Comparison of ENCODE assay signal across 8 cellular contexts in the genomic region with DNA sequence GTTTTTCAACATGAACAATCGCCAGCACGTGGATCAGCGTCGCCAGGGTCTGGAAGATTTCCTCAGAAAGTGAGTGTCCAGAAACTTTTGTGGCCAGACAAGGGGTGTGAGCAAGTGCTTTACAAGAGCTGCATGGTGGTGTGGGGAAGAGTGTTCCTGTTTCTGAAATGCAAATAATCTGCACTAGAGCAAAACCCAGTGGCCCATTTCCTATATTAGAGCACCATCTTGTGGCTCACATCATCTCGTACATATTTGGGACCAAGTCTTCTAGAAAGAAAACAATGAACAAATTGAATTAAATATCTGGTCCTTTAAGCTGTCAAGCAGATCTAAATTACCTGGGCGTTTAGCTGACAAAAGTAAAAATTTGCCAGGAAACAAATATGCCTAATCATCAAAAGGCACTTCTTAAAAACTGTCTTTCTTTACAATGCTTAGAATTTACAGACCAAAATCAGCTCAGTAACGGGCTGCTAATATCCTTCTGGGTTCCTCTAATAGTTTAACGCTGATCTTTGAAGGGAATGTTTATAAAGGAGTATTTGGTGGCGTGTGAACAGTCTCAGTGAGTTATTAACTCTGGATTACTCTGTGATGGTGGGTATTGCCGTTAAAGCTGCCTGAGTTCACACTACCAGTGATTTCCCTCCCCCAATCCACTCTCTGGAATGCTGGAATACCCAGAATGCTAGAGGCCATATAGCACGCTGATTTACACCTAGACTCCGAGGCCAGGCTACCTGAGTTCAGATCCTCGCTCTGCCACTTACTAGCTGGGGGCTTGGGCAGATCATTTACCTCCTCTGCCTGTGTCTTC.
DNase-seq lines count a peak whose midpoint lies in the region; ATAC-seq and TF ChIP-seq lines count a peak whose summit lies in the region.

No MANE protein-coding gene starts in this region.

- no peak overlapping the region for H3K4me3 ChIP-seq in right atrium auricular region
- H3K4me3 ChIP-seq in retinal pigment epithelial cell (ENCODE audit: low read length), result no peak overlapping the region

- no peaks in the 10 kb centered on the region for H3K4me1 ChIP-seq in right atrium auricular region

- H3K27ac ChIP-seq in right atrium auricular region, result no peak overlapping the region

- ATAC-seq in HG02623 (IDR thresholded peaks at IDR 0.05; ENCODE audit: unreplicated experiment), result peak; percentile 84

- TF ChIP-seq CTCF in right atrium auricular region (IDR thresholded peaks at IDR 0.05) (peak; percentile 40 to 80), retinal pigment epithelial cell (conservative IDR thresholded peaks at IDR 0.05; ENCODE audit: low read depth, low read length) (peak; percentile 67)

- in situ Hi-C loops in SK-MEL-5 (cut with HindIII; ENCODE audit: low pct_unique_long_range_greater_than_20kb, low sequenced_read_pairs), result no loop called here

- DNase-seq in activated CD8-positive, alpha-beta memory T cell treated with anti-CD3 and anti-CD28 coated beads for 24 hours, result peak; percentile 65
- DNase-seq in activated CD8-positive, alpha-beta memory T cell treated with anti-CD3 and anti-CD28 coated beads, Interleukin-2, amount 50 U/mL, for 48 hours, result no peak
- peak; percentile 41 for DNase-seq in NCI-H1048 (lab: John Stamatoyannopoulos, UW)
- peak; percentile 92 for DNase-seq in SK-MEL-5 (ENCODE audit: low read depth, low spot score)
- DNase-seq in amniotic epithelial cell (ENCODE audit: low read depth), result peak; percentile 70
- no peak for DNase-seq in right atrium auricular region (ENCODE audit: low spot score)
- peak; percentile 41 for DNase-seq in retinal pigment epithelial cell (ENCODE audit: low read depth)

- no peaks in the 10 kb centered on the region for H3K36me3 ChIP-seq in right atrium auricular region

- H3K9me3 ChIP-seq in right atrium auricular region, result no peaks in the 10 kb centered on the region

- H3K27me3 ChIP-seq in right atrium auricular region, result peaks cover 0 to 7% of the 10 kb centered on the region in 2 donors

Comparison
In these comparisons a context has a peak if more than half of its experiments do, and no peak if none do; other contexts are left out.
1. DNase-seq: peak in activated CD8-positive, alpha-beta memory T cell treated with anti-CD3 and anti-CD28 coated beads for 24 hours (single experiment), NCI-H1048 (single experiment), SK-MEL-5 (single experiment), amniotic epithelial cell (single experiment) and retinal pigment epithelial cell (single experiment); none in activated CD8-positive, alpha-beta memory T cell treated with anti-CD3 and anti-CD28 coated beads, Interleukin-2, amount 50 U/mL, for 48 hours (single experiment) and right atrium auricular region (single experiment).